ENCODE assay signal across 8 cellular contexts in the genomic region with DNA sequence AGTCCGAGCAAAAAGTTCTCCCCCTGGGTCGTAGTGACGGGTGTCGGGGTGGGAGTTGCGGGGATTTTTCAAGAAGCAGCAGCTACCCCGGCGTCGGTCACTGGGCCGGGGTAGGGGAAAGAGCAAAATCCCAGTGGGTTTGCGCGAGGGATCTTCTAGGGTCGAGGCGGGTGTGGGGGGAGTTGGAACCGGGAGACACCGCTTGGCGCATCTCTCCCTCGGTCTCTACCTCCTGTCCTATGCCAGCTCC. TPM values are rescaled to one million over a fixed set of nuclear protein-coding genes. Genes with fewer than 3 reads are reported as not detected.
A peak's percentile ranks its signal among the peaks of the same experiment; 100 is the strongest.
DNase-seq lines count a peak whose midpoint lies in the region; ATAC-seq and TF ChIP-seq lines count a peak whose summit lies in the region.

No MANE protein-coding gene starts in this region.

- no peaks in the 10 kb centered on the region for H3K9me3 ChIP-seq in NT2/D1 (ENCODE audit: insufficient read depth, low read length)
- H3K9me3 ChIP-seq in effector memory CD4-positive, alpha-beta T cell (ENCODE audit: control insufficient read depth, low read length): no peaks in the 10 kb centered on the region

- CTCF ChIA-PET in BJ (lab: Yijun Ruan, JAX): interaction anchor here (0.6 to 3.7 kb wide), 14 partner anchors 11 to 532 kb away, joined by 3 to 27 read pairs (median 4); a partner anchor contains a TSS

- peaks cover 38% of the 10 kb centered on the region for H3K4me1 Mint-ChIP-seq in nephron progenitor cell

- H3K27me3 ChIP-seq in BJ (ENCODE audit: control insufficient read depth, insufficient read depth, low read length) (no peaks in the 10 kb centered on the region), NT2/D1 (ENCODE audit: insufficient read depth, insufficient read length) (no peaks in the 10 kb centered on the region)
- no peaks in the 10 kb centered on the region for H3K27me3 ChIP-seq in effector memory CD4-positive, alpha-beta T cell (replicated peaks; ENCODE audit: control insufficient read depth, insufficient read depth, low read length, poor library complexity, severe bottlenecking)

- DNase-seq in BJ (ENCODE audit: low read depth) (no peak), NT2/D1 (ENCODE audit: low read depth, low spot score) (no peak), nephron progenitor cell (no peak), DMS 273 treated with DMSO at 0.1 percent for 48 hours (lab: John Stamatoyannopoulos, UW) (no peak), NCI-H2081 treated with DMSO at 0.1 percent for 48 hours (lab: John Stamatoyannopoulos, UW) (no peak), NCI-H146 treated with DMSO at 0.1 percent for 48 hours (lab: John Stamatoyannopoulos, UW; ENCODE audit: unreplicated experiment) (no peak)
- no peak for DNase-seq in effector memory CD4-positive, alpha-beta T cell

- peaks cover 7% of the 10 kb centered on the region for H3K27me3 Mint-ChIP-seq in nephron progenitor cell (ENCODE audit: low read depth, poor library complexity)

- H3K36me3 Mint-ChIP-seq in nephron progenitor cell (ENCODE audit: low read depth): peaks cover 3% of the 10 kb centered on the region

- TF ChIP-seq CTCF in BJ (IDR thresholded peaks at IDR 0.05; ENCODE audit: insufficient read depth, low read depth, low read length) (no peak), nephron progenitor cell (IDR thresholded peaks at IDR 0.05) (no peak)

- peak overlapping the region; percentile 87 for H3K4me3 Mint-ChIP-seq in nephron progenitor cell

- H3K9ac ChIP-seq in NT2/D1 (ENCODE audit: insufficient read length, low read depth): peak overlapping the region; percentile 98

- H3K9me3 Mint-ChIP-seq in nephron progenitor cell: no peaks in the 10 kb centered on the region

- H3K4me3 ChIP-seq in BJ (ENCODE audit: low read depth, low read length) (peak overlapping the region; percentile 92), NT2/D1 (ENCODE audit: insufficient read length, low read depth) (peak overlapping the region; percentile 86)
- peak overlapping the region; percentile 96 for H3K4me3 ChIP-seq in effector memory CD4-positive, alpha-beta T cell (ENCODE audit: insufficient read depth, low read depth, low read length, poor library complexity, severe bottlenecking)

- peak overlapping the region; percentile 90 for H3K27ac ChIP-seq in effector memory CD4-positive, alpha-beta T cell (ENCODE audit: insufficient read depth, low read length, poor library complexity, severe bottlenecking)

- H3K36me3 ChIP-seq in BJ (ENCODE audit: control insufficient read depth, insufficient read depth, low read length) (peaks cover under 1% of the 10 kb centered on the region; the same call in 1 of the 2 replicates), NT2/D1 (ENCODE audit: insufficient read depth, insufficient read length, low read length) (peaks cover 15% of the 10 kb centered on the region)
- H3K36me3 ChIP-seq in effector memory CD4-positive, alpha-beta T cell (ENCODE audit: control insufficient read depth, insufficient read depth, low read length): no peaks in the 10 kb centered on the region

- ATAC-seq in HG03097 (IDR thresholded peaks at IDR 0.05; ENCODE audit: low FRiP score, unreplicated experiment): no peak

- peak overlapping the region; percentile 97 for H3K27ac Mint-ChIP-seq in nephron progenitor cell

- POLR2A ChIA-PET in BJ (lab: Charles Lee): interaction anchor here (0.5 to 0.7 kb wide), 2 partner anchors 36 to 99 kb away, joined by 3 to 4 read pairs; no protein-coding TSS in a partner anchor

- peaks cover 5% of the 10 kb centered on the region for H3K4me1 ChIP-seq in NT2/D1 (ENCODE audit: insufficient read depth, insufficient read length)
- H3K4me1 ChIP-seq in effector memory CD4-positive, alpha-beta T cell (ENCODE audit: control insufficient read depth, insufficient read depth, low read length, poor library complexity, severe bottlenecking): peaks cover 15% of the 10 kb centered on the region

RNA-seq across cellular contexts. Expression of a gene that starts 2.3 kb away (rescaled TPM):
- 19.8 and 21.1 TPM in 2 replicates for polyA plus RNA-seq in BJ (2011; rRNA removed)
- 18.7 TPM in 2 replicates for polyA minus RNA-seq in BJ (2011; rRNA and poly(A)+ RNA removed)

RNA-seq across cellular contexts. Expression of a gene that starts 22.1 kb away (rescaled TPM):
- polyA plus RNA-seq in BJ (2011; rRNA removed): 47.0 and 53.9 TPM in 2 replicates
- 35.2 and 50.0 TPM in 2 replicates for polyA minus RNA-seq in BJ (2011; rRNA and poly(A)+ RNA removed)

RNA-seq across cellular contexts. Expression of a gene that starts 35.0 kb away (rescaled TPM):
- polyA plus RNA-seq in BJ (2011; rRNA removed): 43.8 and 64.0 TPM in 2 replicates
- 23.4 and 24.8 TPM in 2 replicates for polyA minus RNA-seq in BJ (2011; rRNA and poly(A)+ RNA removed)

RNA-seq across cellular contexts. Expression of a gene that starts 46.1 kb away (rescaled TPM):
- not detected in 2 replicates for polyA plus RNA-seq in BJ (2011; rRNA removed)
- polyA minus RNA-seq in BJ (2011; rRNA and poly(A)+ RNA removed): not detected in 2 replicates

RNA-seq across cellular contexts. Expression of a gene that starts 51.3 kb away (rescaled TPM):
- 0.04 TPM in 1 of 2 replicates, not detected in the other for polyA plus RNA-seq in BJ (2011; rRNA removed)
- polyA minus RNA-seq in BJ (2011; rRNA and poly(A)+ RNA removed): 0.10 TPM in 1 of 2 replicates, not detected in the other
